ENCODE assay signal across 19 cellular contexts in genomic region chr14:34604990-34605389, GRCh38. TPM values are rescaled to one million over a fixed set of nuclear protein-coding genes. Genes with fewer than 3 reads are reported as not detected.
DNase-seq lines count a peak whose midpoint lies in the region; ATAC-seq and TF ChIP-seq lines count a peak whose summit lies in the region.
"Had no signal": no experiment of that assay in that cellular context is flagged by ENCODE, and none has a peak within 500 bp of the region (broad histone marks: within the 10 kb centered on the region; RNA-seq: fewer than 3 reads in every experiment).

No MANE protein-coding gene starts in this region.

- H3K9me3 ChIP-seq in RWPE2 (ENCODE audit: severe bottlenecking), result no peaks in the 10 kb centered on the region
- H3K9me3 ChIP-seq in subcutaneous abdominal adipose tissue (ENCODE audit: control insufficient read depth in 5 of 5, low read length in 5 of 5), result no peaks in the 10 kb centered on the region
- H3K9me3 ChIP-seq: esophagus muscularis mucosa had no signal

- intact Hi-C loops in head of caudate nucleus (cut with DNase I), result no loop called here

- H3K4me1 ChIP-seq in RWPE2 (ENCODE audit: insufficient read depth, poor library complexity, severe bottlenecking) (no peaks in the 10 kb centered on the region), subcutaneous abdominal adipose tissue (ENCODE audit: control insufficient read depth in 5 of 5, insufficient read depth in 5 of 5, low read length in 5 of 5) (peaks cover 0 to 2% (median 0%) of the 10 kb centered on the region in 5 donors)
- H3K4me1 ChIP-seq: esophagus muscularis mucosa had no signal

- H3K9ac ChIP-seq in subcutaneous abdominal adipose tissue (ENCODE audit: low read length in 5 of 5), result no peak overlapping the region

- H3K36me3 ChIP-seq in RWPE2 (ENCODE audit: low read depth) (peaks cover 98% of the 10 kb centered on the region), subcutaneous abdominal adipose tissue (ENCODE audit: control insufficient read depth in 5 of 5, insufficient read depth in 5 of 5, low read length in 5 of 5) (peaks cover 27 to 77% (median 66%) of the 10 kb centered on the region in 5 donors)

- H3K4me3 ChIP-seq in RWPE2 (ENCODE audit: severe bottlenecking), result no peak overlapping the region
- no peak overlapping the region for H3K4me3 ChIP-seq in fibroblast of the aortic adventitia (ENCODE audit: low read depth, low read length)
- no peak overlapping the region for H3K4me3 ChIP-seq in subcutaneous abdominal adipose tissue (ENCODE audit: low read depth in 1 of 5, low read length in 5 of 5)
- H3K4me3 ChIP-seq: esophagus muscularis mucosa had no signal

- ATAC-seq in RWPE2 (ENCODE audit: low read depth) (0 out of 3 replicates have a peak, but pooled peaks have one; percentile 23), esophagus mucosa (no peak), HG02973 (IDR thresholded peaks at IDR 0.05; ENCODE audit: unreplicated experiment) (no peak)
- ATAC-seq: activated CD4-positive, alpha-beta T cell treated with anti-CD3 and anti-CD28 coated beads for 36 hours; activated naive CD8-positive, alpha-beta T cell treated with anti-CD3 and anti-CD28 coated beads, Interleukin-2, amount 50 U/mL, for 24 hours; left lobe of liver had no signal

- TF ChIP-seq CTCF in RWPE2 (IDR thresholded peaks at IDR 0.05; ENCODE audit: poor library complexity, severe bottlenecking) (no peak), fibroblast of the aortic adventitia (IDR thresholded peaks at IDR 0.05; ENCODE audit: insufficient read depth, low read length) (no peak)

- DNase-seq in SIG-M5 (lab: John Stamatoyannopoulos, UW), result peak; percentile 2
- no peak for DNase-seq in SIG-M5 treated with dmso at 0.1 percent for 504 hours (lab: John Stamatoyannopoulos, UW; ENCODE audit: unreplicated experiment)
- DNase-seq in RWPE2 (ENCODE audit: low spot score), result no peak
- peak; percentile 70 for DNase-seq in fibroblast of the aortic adventitia (ENCODE audit: low read depth)
- DNase-seq in head of caudate nucleus, result no peak
- DNase-seq: 8988T; activated CD4-positive, alpha-beta T cell treated with anti-CD3 and anti-CD28 coated beads for 36 hours; activated naive CD8-positive, alpha-beta T cell treated with anti-CD3 and anti-CD28 coated beads, Interleukin-2, amount 50 U/mL, for 24 hours; activated T-cell treated with anti-CD3 and anti-CD28 coated beads, Interleukin-2, amount 50 U/mL, for 1 hour; COR-L47; NCI-H1930; NCI-H524 treated with DMSO at 0.1 percent for 48 hours; RPMI8226; substantia nigra had no signal

- no peaks in the 10 kb centered on the region for H3K27me3 ChIP-seq in RWPE2 (ENCODE audit: insufficient read depth, poor library complexity, severe bottlenecking)
- no peaks in the 10 kb centered on the region for H3K27me3 ChIP-seq in subcutaneous abdominal adipose tissue (ENCODE audit: control insufficient read depth in 5 of 5, insufficient read depth in 4 of 5, low read length in 5 of 5)
- H3K27me3 ChIP-seq: esophagus muscularis mucosa had no signal

- no peak overlapping the region for H3K27ac ChIP-seq in RWPE2 (ENCODE audit: poor library complexity, severe bottlenecking)
- H3K27ac ChIP-seq in subcutaneous abdominal adipose tissue (ENCODE audit: low read depth, low read length), result peak overlapping the region; percentile 13
- H3K27ac ChIP-seq: esophagus muscularis mucosa had no signal

RNA-seq across cellular contexts. Expression of gene SNX6, which starts 25.0 kb away (rescaled TPM):
- total RNA-seq in fibroblast of the aortic adventitia (ENCODE audit: low replicate concordance) (252 and 258 TPM in 2 replicates), esophagus mucosa (53.0 TPM)

Comparison
In these comparisons a context has a peak if more than half of its experiments do, and no peak if none do; other contexts are left out.
1. DNase-seq: peak in SIG-M5 (single experiment) and fibroblast of the aortic adventitia (single experiment); none in SIG-M5 treated with dmso at 0.1 percent for 504 hours (single experiment), RWPE2 (single experiment) and head of caudate nucleus (0 of 42).